In genomic region chr2:156538083-156538504, GRCh38 we compare ENCODE assay signal across 8 cellular contexts.
DNase-seq lines count a peak whose midpoint lies in the region; ATAC-seq lines count a peak whose summit lies in the region.
"Had no signal": no experiment of that assay in that cellular context is flagged by ENCODE, and none has a peak within 500 bp of the region (broad histone marks: within the 10 kb centered on the region; RNA-seq: fewer than 3 reads in every experiment).

No MANE protein-coding gene starts in this region.

- DNase-seq in M059J (ENCODE audit: low read depth) = peak; percentile 49
- DNase-seq in renal cortical epithelial cell (ENCODE audit: low read depth) = peak; percentile 88
- DNase-seq in HT-29 (ENCODE audit: low spot score) = no peak
- DNase-seq in activated CD4-positive, alpha-beta T cell treated with anti-CD3 and anti-CD28 coated beads for 1 hour = no peak
- DNase-seq in NOMO-1 treated with DMSO at 0.1 percent for 48 hours (lab: John Stamatoyannopoulos, UW; ENCODE audit: unreplicated experiment) = no peak
- DNase-seq: stimulated activated CD4-positive, alpha-beta T cell treated with anti-CD3 and anti-CD28 coated beads, Interleukin-4, amount 100 ng/mL, for 24 hours had no signal

- ATAC-seq in GM19351 (IDR thresholded peaks at IDR 0.05; ENCODE audit: unreplicated experiment) (peak; percentile 70), HG02798 (IDR thresholded peaks at IDR 0.05; ENCODE audit: poor library complexity, unreplicated experiment) (peak; percentile 76)

Comparison
In these comparisons a context has a peak if more than half of its experiments do, and no peak if none do; other contexts are left out.
1. DNase-seq: peak in M059J (single experiment) and renal cortical epithelial cell (single experiment); none in HT-29 (single experiment), activated CD4-positive, alpha-beta T cell treated with anti-CD3 and anti-CD28 coated beads for 1 hour (single experiment) and NOMO-1 treated with DMSO at 0.1 percent for 48 hours (single experiment).